ENCODE assay signal across 8 cellular contexts in genomic region chr9:127423591-127423933, GRCh38. TPM values are rescaled to one million over a fixed set of nuclear protein-coding genes. Genes with fewer than 3 reads are reported as not detected.
DNase-seq lines count a peak whose midpoint lies in the region; ATAC-seq and TF ChIP-seq lines count a peak whose summit lies in the region.

No MANE protein-coding gene starts in this region.

- H2AFZ ChIP-seq in mammary epithelial cell (ENCODE audit: low read depth, low read length): peak overlapping the region; percentile 91

- no peaks in the 10 kb centered on the region for H3K27me3 Mint-ChIP-seq in mesothelial cell of epicardium (ENCODE audit: low read depth)

- H3K27ac ChIP-seq in A673 (ENCODE audit: low read depth, low read length, poor library complexity, severe bottlenecking): peak overlapping the region; percentile 91
- peak overlapping the region; percentile 63 for H3K27ac ChIP-seq in mammary epithelial cell (ENCODE audit: insufficient read depth, low read depth, low read length)

- no peaks in the 10 kb centered on the region for H3K9me3 Mint-ChIP-seq in mesothelial cell of epicardium

- intact Hi-C loops in A673 (cut with micrococcal nuclease; ENCODE audit: unreplicated experiment): no loop called here
- intact Hi-C loops in mammary epithelial cell (cut with micrococcal nuclease): no loop called here

- H3K9ac ChIP-seq in mammary epithelial cell (ENCODE audit: insufficient read depth, low read length): peak overlapping the region; percentile 90

- H4K20me1 ChIP-seq in mammary epithelial cell (ENCODE audit: insufficient read depth, low read length): no peaks in the 10 kb centered on the region

- peaks cover 5% of the 10 kb centered on the region for H3K36me3 Mint-ChIP-seq in mesothelial cell of epicardium

- peak; percentile 5 for ATAC-seq in HG02938 (IDR thresholded peaks at IDR 0.05; ENCODE audit: unreplicated experiment)

- no peak for TF ChIP-seq CTCF in A673 (conservative IDR thresholded peaks at IDR 0.05; ENCODE audit: low read depth, low read length)
- no peak for TF ChIP-seq CTCF in mammary epithelial cell (conservative IDR thresholded peaks at IDR 0.05 in 1 of 2, IDR thresholded peaks at IDR 0.05 in 1 of 2; ENCODE audit: extremely low read depth in 1 of 2, insufficient read depth in 1 of 2, low read depth in 1 of 2, low read length in 2 of 2)
- no peak for TF ChIP-seq CTCF in mesothelial cell of epicardium (IDR thresholded peaks at IDR 0.05; ENCODE audit: unreplicated experiment)

- peaks cover 48% of the 10 kb centered on the region for H3K79me2 ChIP-seq in mammary epithelial cell (ENCODE audit: insufficient read depth, low read length)

- peak overlapping the region; percentile 100 for H3K27ac Mint-ChIP-seq in mesothelial cell of epicardium

- H3K4me3 ChIP-seq in A673 (ENCODE audit: low read depth, low read length, poor library complexity, severe bottlenecking) (peak overlapping the region; percentile 90), mammary epithelial cell (replicated peaks in 1 of 3; ENCODE audit: insufficient read depth in 1 of 3, low read depth in 2 of 3, low read length in 3 of 3) (peak overlapping the region; percentile 67 to 88 (median 84))

- no peaks in the 10 kb centered on the region for H3K9me3 ChIP-seq in A673 (ENCODE audit: low read depth, low read length, poor library complexity, severe bottlenecking)
- no peaks in the 10 kb centered on the region for H3K9me3 ChIP-seq in mammary epithelial cell (replicated peaks; ENCODE audit: insufficient read depth, low read length)

- in situ Hi-C loops in mammary epithelial cell (cut with MboI; ENCODE audit: low sequenced_read_pairs in 2 of 2): no loop called here

- H3K27me3 ChIP-seq in A673 (replicated peaks; ENCODE audit: insufficient read depth, low read depth, low read length, poor library complexity) (no peaks in the 10 kb centered on the region), mammary epithelial cell (ENCODE audit: insufficient read depth, low read length) (no peaks in the 10 kb centered on the region)

- BruUV-seq in A673 (replicated peaks; lab: Mats Ljungman, UMichigan) (TSS peak; percentile 76), mammary epithelial cell (replicated peaks; lab: Mats Ljungman, UMichigan) (TSS peak; percentile 93)

- peaks cover 40% of the 10 kb centered on the region for H3K4me1 Mint-ChIP-seq in mesothelial cell of epicardium

- peak overlapping the region; percentile 96 for H3K4me2 ChIP-seq in mammary epithelial cell (ENCODE audit: insufficient read depth, low read depth, low read length)

- no peak for DNase-seq in A673 (ENCODE audit: low spot score)
- DNase-seq in mammary epithelial cell: no peak
- no peak for DNase-seq in mesothelial cell of epicardium (ENCODE audit: low spot score in 2 of 2, unreplicated experiment in 2 of 2)
- no peak for DNase-seq in OCI-M1 (lab: John Stamatoyannopoulos, UW)
- DNase-seq in NCI-H2171 (lab: John Stamatoyannopoulos, UW): no peak
- no peak for DNase-seq in NCI-H226
- DNase-seq in COLO668 (lab: John Stamatoyannopoulos, UW; ENCODE audit: unreplicated experiment): no peak

- WGBS in mammary epithelial cell (ENCODE audit: low coverage, missing lambda C conversion rate): 0% methylated on average over 7 of the region's 8 CpGs

- POLR2A ChIA-PET in A673 (lab: Charles Lee; ENCODE audit: low non-redundant PET): no interaction called here

- H3K4me3 Mint-ChIP-seq in mesothelial cell of epicardium: peak overlapping the region; percentile 98

- dilution Hi-C loops in mammary epithelial cell (cut with HindIII; ENCODE audit: low sequenced_read_pairs): no loop called here

- CTCF ChIA-PET in A673 (lab: Charles Lee) (no interaction called here), mammary epithelial cell (lab: Charles Lee; ENCODE audit: low non-redundant PET) (no interaction called here)

- H3K4me1 ChIP-seq in A673 (ENCODE audit: insufficient read depth, low read length, poor library complexity, severe bottlenecking) (peaks cover 5% of the 10 kb centered on the region), mammary epithelial cell (ENCODE audit: insufficient read depth, low read length) (peaks cover 21% of the 10 kb centered on the region)

- peaks cover 6% of the 10 kb centered on the region for H3K36me3 ChIP-seq in A673 (ENCODE audit: insufficient read depth, low read length, poor library complexity, severe bottlenecking)
- no peaks in the 10 kb centered on the region for H3K36me3 ChIP-seq in mammary epithelial cell (ENCODE audit: insufficient read depth, low read length)

RNA-seq across cellular contexts. Expression of gene ZNF79, which starts 0.6 kb away (rescaled TPM):
- 11.2 and 11.6 TPM in 2 replicates for total RNA-seq in A673 (2021)
- total RNA-seq in mammary epithelial cell: 10 to 100 TPM; 10.5 to 16.8 TPM
- 6.3 TPM for polyA plus RNA-seq in mammary epithelial cell
- polyA minus RNA-seq in mammary epithelial cell: 15.7 TPM
- 11.0 to 12.1 TPM (median 11.6 TPM) in 3 replicates for total RNA-seq in mesothelial cell of epicardium

RNA-seq across cellular contexts. Expression of gene SLC2A8, which starts 26.6 kb away (rescaled TPM):
- 12.7 and 17.1 TPM in 2 replicates for total RNA-seq in A673 (2021)
- 10 to 100 TPM in 1 of 2 donors, 1 to 10 TPM in 1; 8.0 to 17.1 TPM for total RNA-seq in mammary epithelial cell
- polyA plus RNA-seq in mammary epithelial cell: 9.6 TPM
- 0.52 TPM for polyA minus RNA-seq in mammary epithelial cell
- 30.9 to 36.0 TPM (median 32.7 TPM) in 3 replicates for total RNA-seq in mesothelial cell of epicardium

RNA-seq across cellular contexts. Expression of gene RPL12, which starts 27.6 kb away (rescaled TPM):
- total RNA-seq in A673 (2021): 1,114 and 1,120 TPM in 2 replicates
- total RNA-seq in mammary epithelial cell: 1,000 to 10,000 TPM; 1,316 to 1,441 TPM
- polyA plus RNA-seq in mammary epithelial cell: 2,249 TPM
- polyA minus RNA-seq in mammary epithelial cell: 561 TPM
- 1,125 to 1,180 TPM (median 1,165 TPM) in 3 replicates for total RNA-seq in mesothelial cell of epicardium

RNA-seq across cellular contexts. Expression of gene LRSAM1, which starts 27.7 kb away (rescaled TPM):
- 15.8 and 19.5 TPM in 2 replicates for total RNA-seq in A673 (2021)
- 10 to 100 TPM; 15.5 to 20.6 TPM for total RNA-seq in mammary epithelial cell
- polyA plus RNA-seq in mammary epithelial cell: 9.1 TPM
- polyA minus RNA-seq in mammary epithelial cell: 17.2 TPM
- total RNA-seq in mesothelial cell of epicardium: 27.1 to 28.0 TPM (median 27.4 TPM) in 3 replicates
